Comparison of ENCODE assay signal across 16 cellular contexts in genomic region chr10:60295028-60295937, GRCh38.
"Had no signal": no experiment of that assay in that cellular context is flagged by ENCODE, and none has a peak within 500 bp of the region (broad histone marks: within the 10 kb centered on the region; RNA-seq: fewer than 3 reads in every experiment).

No MANE protein-coding gene starts in this region.

- H3K9me3 ChIP-seq: upper lobe of left lung had no signal

- ATAC-seq: naive thymus-derived CD8-positive, alpha-beta T cell had no signal

- H3K4me3 ChIP-seq: hepatocyte, lung, neural progenitor cell, upper lobe of left lung had no signal

- H3K27me3 ChIP-seq: hepatocyte, neural progenitor cell, upper lobe of left lung had no signal

- DNase-seq: activated B cell treated with CpG ODN at 0.5 μM for 24 hours; activated CD4-positive, alpha-beta memory T cell treated with anti-CD3 and anti-CD28 coated beads for 36 hours; activated CD4-positive, alpha-beta T cell treated with anti-CD3 and anti-CD28 coated beads for 48 hours; activated naive CD4-positive, alpha-beta T cell treated with anti-CD3 and anti-CD28 coated beads, Interleukin-2, amount 10 ng/mL, durations not matched to agents 7 days and 5 days; activated T-cell treated with anti-CD3 and anti-CD28 coated beads, Interleukin-2, amount 50 U/mL, for 48 hours; amygdala; effector CD4-positive, alpha-beta T cell; naive thymus-derived CD8-positive, alpha-beta T cell; posterior cingulate gyrus; stimulated activated CD4-positive, alpha-beta T cell treated with anti-CD3 and anti-CD28 coated beads, Interleukin-4, amount 100 ng/mL, for 24 hours; stimulated activated naive CD4-positive, alpha-beta T cell treated with Interleukin-2 at 50 U/mL for 16 hours; T1000; upper lobe of left lung had no signal

- H2AFZ ChIP-seq: hepatocyte, neural progenitor cell had no signal

- H3K27ac ChIP-seq: hepatocyte, neural progenitor cell, upper lobe of left lung had no signal

- H3K79me2 ChIP-seq: hepatocyte had no signal

- H3K9ac ChIP-seq: neural progenitor cell had no signal

- H3K4me2 ChIP-seq: hepatocyte, neural progenitor cell had no signal

- H3K36me3 ChIP-seq: neural progenitor cell, upper lobe of left lung had no signal
